8 cellular contexts compared by ENCODE assay signal in the genomic region with DNA sequence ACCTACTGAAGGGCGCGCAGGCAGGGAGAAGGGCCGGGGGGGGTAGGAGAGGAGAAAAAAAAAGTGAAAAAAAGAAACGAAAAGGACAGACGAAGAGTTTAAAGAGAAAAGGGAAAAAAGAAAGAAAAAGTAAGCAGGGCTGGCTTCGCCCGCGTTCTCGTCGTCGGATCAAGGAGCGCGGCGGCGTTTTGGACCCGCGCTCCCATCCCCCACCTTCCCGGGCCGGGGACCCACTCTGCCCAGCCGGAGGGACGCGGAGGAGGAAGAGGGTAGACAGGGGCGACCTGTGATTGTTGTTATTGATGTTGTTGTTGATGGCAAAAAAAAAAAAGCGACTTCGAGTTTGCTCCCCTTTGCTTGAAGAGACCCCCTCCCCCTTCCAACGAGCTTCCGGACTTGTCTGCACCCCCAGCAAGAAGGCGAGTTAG. TPM values are rescaled to one million over a fixed set of nuclear protein-coding genes. Genes with fewer than 3 reads are reported as not detected.
A peak's percentile ranks its signal among the peaks of the same experiment; 100 is the strongest.
DNase-seq lines count a peak whose midpoint lies in the region; ATAC-seq and TF ChIP-seq lines count a peak whose summit lies in the region.

No MANE protein-coding gene starts in this region.

- H2BK120ac ChIP-seq in IMR-90 (ENCODE audit: low read depth, low read length) = peak overlapping the region; percentile 89

- no peaks in the 10 kb centered on the region for H3K9me3 ChIP-seq in CD8-positive, alpha-beta memory T cell (ENCODE audit: low read length)
- no peaks in the 10 kb centered on the region for H3K9me3 ChIP-seq in IMR-90 (ENCODE audit: control insufficient read depth, insufficient read depth, low read length)

- WGBS in IMR-90 (ENCODE audit: extremely low coverage in 2 of 2, insufficient read length in 1 of 2), 2 experiments = 0% methylated on average over 1 of the region's 28 CpGs; no CpG with 5 or more reads in 1 of the 2 experiments

- no peak overlapping the region for H3K27ac ChIP-seq in CD8-positive, alpha-beta memory T cell (ENCODE audit: low read depth, low read length)
- H3K27ac ChIP-seq in IMR-90 (ENCODE audit: insufficient read depth, low read length) (peak overlapping the region; percentile 90), brain microvascular endothelial cell (peak overlapping the region; percentile 86)

- peak overlapping the region; percentile 8; the same call in 1 of the 3 replicates for H2BK15ac ChIP-seq in IMR-90 (ENCODE audit: low read depth, low read length)

- peaks cover 32% of the 10 kb centered on the region for H4K20me1 ChIP-seq in IMR-90 (ENCODE audit: insufficient read depth, low read length)

- peaks cover 18 to 23% (median 20%) of the 10 kb centered on the region in 3 donors for H3K4me1 Mint-ChIP-seq in CD8-positive, alpha-beta memory T cell

- peak overlapping the region; percentile 85 to 88 (median 85) for H3K4me3 Mint-ChIP-seq in CD8-positive, alpha-beta memory T cell

- dilution Hi-C loops in IMR-90 (cut with HindIII; ENCODE audit: low sequenced_read_pairs, unreplicated experiment) = no loop called here

- H2AK5ac ChIP-seq in IMR-90 (ENCODE audit: low read depth, low read length) = peak overlapping the region; percentile 81

- peak in 1 of 5 donors; percentile 23 for DNase-seq in CD8-positive, alpha-beta memory T cell
- DNase-seq in IMR-90 (no peak), brain microvascular endothelial cell (no peak), mucosa of gallbladder (ENCODE audit: low spot score) (peak; percentile 16), NCI-H446 treated with DMSO at 0.1 percent for 48 hours (lab: John Stamatoyannopoulos, UW) (no peak), UCSD-AML1 (lab: John Stamatoyannopoulos, UW; ENCODE audit: unreplicated experiment) (no peak), pons (ENCODE audit: low spot score) (no peak), ureter (ENCODE audit: low spot score) (no peak)

- no peak for TF ChIP-seq POLR2A in IMR-90 (IDR thresholded peaks at IDR 0.05; ENCODE audit: low read depth, low read length)

- peaks cover 0 to 16% (median 2%) of the 10 kb centered on the region in 5 donors for H3K9me3 Mint-ChIP-seq in CD8-positive, alpha-beta memory T cell

- H3K9ac ChIP-seq in IMR-90 (ENCODE audit: low read depth, low read length) = peak overlapping the region; percentile 99

- CTCF ChIA-PET in CD8-positive, alpha-beta memory T cell (lab: Charles Lee) = interaction anchor here (5.4 kb wide), 1 partner anchor 1031 kb away, joined by 22 read pairs; no protein-coding TSS in a partner anchor
- CTCF ChIA-PET in IMR-90 (lab: Yijun Ruan, JAX) = interaction anchor here (0.7 kb wide), 1 partner anchor 355 kb away, joined by 3 read pairs; no protein-coding TSS in a partner anchor

- H4K5ac ChIP-seq in IMR-90 (ENCODE audit: low read depth, low read length) = peak overlapping the region; percentile 65

- peak overlapping the region; percentile 67 to 75; a peak in 3 of 4 replicates for H4K8ac ChIP-seq in IMR-90 (ENCODE audit: low read depth in 2 of 2, low read length in 2 of 2)

- H3K9me1 ChIP-seq in IMR-90 (ENCODE audit: insufficient read depth, low read length) = peaks cover 3% of the 10 kb centered on the region; the same call in 1 of the 2 replicates

- H2AFZ ChIP-seq in IMR-90 (replicated peaks; ENCODE audit: low read length, poor library complexity) = peak overlapping the region; percentile 94

- H3K14ac ChIP-seq in IMR-90 (replicated peaks; ENCODE audit: low read depth, low read length) = peak overlapping the region; percentile 92

- peak overlapping the region; percentile 94 for H3K4ac ChIP-seq in IMR-90 (ENCODE audit: low read depth, low read length)

- ATAC-seq in IMR-90 (ENCODE audit: low read depth) = no peak

- H3K18ac ChIP-seq in IMR-90 (ENCODE audit: low read depth, low read length) = peak overlapping the region; percentile 94

- H3K27ac Mint-ChIP-seq in CD8-positive, alpha-beta memory T cell = peak overlapping the region in 7 of 8 donors; percentile 66 to 95 (median 77)

- BruUV-seq in IMR-90 (replicated peaks; lab: Mats Ljungman, UMichigan) = no TSS peak

- POLR2A ChIA-PET in CD8-positive, alpha-beta memory T cell (lab: Charles Lee) = no interaction called here
- POLR2A ChIA-PET in IMR-90 (lab: Charles Lee; ENCODE audit: unreplicated experiment) = interaction anchor here (0.6 to 4.2 kb wide), 3 partner anchors 523 to 618 kb away, joined by 4 to 36 read pairs (median 5); no protein-coding TSS in a partner anchor

- peaks cover 9 to 22% of the 10 kb centered on the region in 2 experiments; a peak in 3 of 4 replicates for H3K79me1 ChIP-seq in IMR-90 (ENCODE audit: low read depth in 1 of 2, low read length in 2 of 2)

- H2BK20ac ChIP-seq in IMR-90 (ENCODE audit: low read depth, low read length) = 0 out of 2 replicates have a peak overlapping the region, but pooled peaks have one; percentile 20

- peak overlapping the region; percentile 92 for H2AK9ac ChIP-seq in IMR-90 (replicated peaks; ENCODE audit: low read depth, low read length, poor library complexity)

- TF ChIP-seq RAD21 in IMR-90 (IDR thresholded peaks at IDR 0.05; ENCODE audit: low read length) = no peak

- intact Hi-C loops in IMR-90 (cut with micrococcal nuclease) = loop anchor here (1.0 to 10.0 kb wide), 11 partner anchors 71 to 1851 kb away; no protein-coding TSS in a partner anchor

- peak overlapping the region; percentile 69 for H3K4me2 ChIP-seq in IMR-90 (ENCODE audit: low read depth, low read length)

- H3K27me3 Mint-ChIP-seq in CD8-positive, alpha-beta memory T cell = peaks cover 25 to 51% of the 10 kb centered on the region in 2 donors

- peak overlapping the region; percentile 23 for H3K4me3 ChIP-seq in CD8-positive, alpha-beta memory T cell (ENCODE audit: low read length)
- H3K4me3 ChIP-seq in IMR-90 (ENCODE audit: insufficient read depth, low read depth, low read length) = peak overlapping the region; percentile 84
- H3K4me3 ChIP-seq in brain microvascular endothelial cell (ENCODE audit: low read depth, low read length) = peak overlapping the region; percentile 97

- no peak for TF ChIP-seq CTCF in IMR-90 (conservative IDR thresholded peaks at IDR 0.05; ENCODE audit: low read depth, low read length)
- TF ChIP-seq CTCF in brain microvascular endothelial cell (IDR thresholded peaks at IDR 0.05; ENCODE audit: low read depth, low read length, missing control alignments) = no peak

- H3K23ac ChIP-seq in IMR-90 (ENCODE audit: low read depth, low read length) = peak overlapping the region; percentile 92

- in situ Hi-C loops in IMR-90 (cut with MboI; ENCODE audit: low sequenced_read_pairs) = loop anchor here (10.0 kb wide), 1 partner anchor 549 kb away; no protein-coding TSS in a partner anchor
- in situ Hi-C loops in brain microvascular endothelial cell (cut with HindIII; ENCODE audit: low pct_ligation_motif_present, low sequenced_read_pairs) = no loop called here

- peaks cover 59% of the 10 kb centered on the region for H3K27me3 ChIP-seq in CD8-positive, alpha-beta memory T cell (ENCODE audit: insufficient read depth, low read length, poor library complexity, severe bottlenecking)
- H3K27me3 ChIP-seq in IMR-90 (ENCODE audit: control insufficient read depth, insufficient read depth, low read length) (no peaks in the 10 kb centered on the region), brain microvascular endothelial cell (replicated peaks) (no peaks in the 10 kb centered on the region)

- peak overlapping the region; percentile 79 for H2BK5ac ChIP-seq in IMR-90 (ENCODE audit: low read depth, low read length, poor library complexity, severe bottlenecking)

- no peaks in the 10 kb centered on the region for H3K36me3 ChIP-seq in CD8-positive, alpha-beta memory T cell (ENCODE audit: insufficient read depth, low read length)
- H3K36me3 ChIP-seq in IMR-90 (ENCODE audit: control insufficient read depth, insufficient read depth, low read length) = peaks cover 25% of the 10 kb centered on the region
- H3K36me3 ChIP-seq in brain microvascular endothelial cell (replicated peaks) = no peaks in the 10 kb centered on the region

- peak overlapping the region; percentile 90 for H4K91ac ChIP-seq in IMR-90 (ENCODE audit: insufficient read depth, low read depth, low read length)

- H3K4me1 ChIP-seq in CD8-positive, alpha-beta memory T cell (ENCODE audit: insufficient read depth, low read length) = peaks cover 31% of the 10 kb centered on the region
- H3K4me1 ChIP-seq in IMR-90 (ENCODE audit: control insufficient read depth, insufficient read depth, low read length) = peaks cover 4% of the 10 kb centered on the region

- peaks cover 0 to 2% (median 0%) of the 10 kb centered on the region in 3 donors for H3K36me3 Mint-ChIP-seq in CD8-positive, alpha-beta memory T cell

- H3K56ac ChIP-seq in IMR-90 (ENCODE audit: extremely low read depth, insufficient read depth, low read length) = peak overlapping the region; percentile 85

TF ChIP-seq in IMR-90, 13 proteins besides CTCF, POLR2A, EP300 and RAD21:
- TF ChIP-seq NFE2L2 (IDR thresholded peaks at IDR 0.05; ENCODE audit: low read depth, low read length) (no peak), RCOR1 (IDR thresholded peaks at IDR 0.05; ENCODE audit: insufficient replicate concordance, low read length) (no peak), MAZ (IDR thresholded peaks at IDR 0.05; ENCODE audit: borderline replicate concordance, low read depth, low read length) (no peak), SMC3 (IDR thresholded peaks at IDR 0.05; ENCODE audit: low read depth, low read length) (no peak), CHD1 (IDR thresholded peaks at IDR 0.05; ENCODE audit: low read depth, low read length) (no peak), FOS (IDR thresholded peaks at IDR 0.05; ENCODE audit: low read depth, low read length) (no peak), USF2 (IDR thresholded peaks at IDR 0.05; ENCODE audit: low read depth, low read length) (no peak), CEBPB (IDR thresholded peaks at IDR 0.05; ENCODE audit: low read depth, low read length) (no peak), RFX5 (IDR thresholded peaks at IDR 0.05; ENCODE audit: low read depth, low read length) (no peak)

RNA-seq across cellular contexts. Expression of gene SOX4, which starts 2.4 kb away (rescaled TPM):
- under 1 TPM; 0.60 to 0.66 TPM for total RNA-seq in CD8-positive, alpha-beta memory T cell
- polyA plus RNA-seq in CD8-positive, alpha-beta memory T cell = 0.37 TPM
- 4.7 and 6.4 TPM in 2 replicates for total RNA-seq in IMR-90 (2012; rRNA removed)
- 4.8 and 5.4 TPM in 2 replicates for polyA plus RNA-seq in IMR-90 (2012; rRNA removed)
- 3.1 and 5.4 TPM in 2 replicates for polyA plus RNA-seq in IMR-90 (2012; cell fraction: cytosol; rRNA removed)
- 4.5 and 8.7 TPM in 2 replicates for polyA plus RNA-seq in IMR-90 (2012; cell fraction: nucleus; rRNA removed; ENCODE audit: low replicate concordance)
- 79.4 TPM for total RNA-seq in mucosa of gallbladder
- total RNA-seq in ureter = 30.3 TPM

Comparison
In these comparisons a context has a peak if more than half of its experiments do, and no peak if none do; other contexts are left out.
1. H3K4me3 ChIP-seq: peak in every context shown above with its lines; median percentile 97 in brain microvascular endothelial cell; 84 in IMR-90; 23 in CD8-positive, alpha-beta memory T cell.